1 cellular context compared by ENCODE assay signal in genomic region chr13:30845297-30846214, GRCh38.
TF ChIP-seq lines count a peak whose summit lies in the region.

No MANE protein-coding gene starts in this region.

TF ChIP-seq in HepG2, 621 proteins besides CTCF, POLR2A, EP300 and RAD21 (continued from another document and continues in another):
- TF ChIP-seq TRAFD1 (CRISPR knock-in tag; IDR thresholded peaks at IDR 0.05; ENCODE audit: borderline replicate concordance) = peak; percentile 29; the same call in 1 of the 2 replicates
- TF ChIP-seq NFIB (CRISPR knock-in tag; IDR thresholded peaks at IDR 0.05; ENCODE audit: borderline replicate concordance) = no peak
- TF ChIP-seq SAP130 (CRISPR knock-in tag; IDR thresholded peaks at IDR 0.05; ENCODE audit: low read depth) = peak; percentile 72
- TF ChIP-seq HES4 (CRISPR knock-in tag; IDR thresholded peaks at IDR 0.05; ENCODE audit: borderline replicate concordance) = no peak
- TF ChIP-seq, protein P1, sequence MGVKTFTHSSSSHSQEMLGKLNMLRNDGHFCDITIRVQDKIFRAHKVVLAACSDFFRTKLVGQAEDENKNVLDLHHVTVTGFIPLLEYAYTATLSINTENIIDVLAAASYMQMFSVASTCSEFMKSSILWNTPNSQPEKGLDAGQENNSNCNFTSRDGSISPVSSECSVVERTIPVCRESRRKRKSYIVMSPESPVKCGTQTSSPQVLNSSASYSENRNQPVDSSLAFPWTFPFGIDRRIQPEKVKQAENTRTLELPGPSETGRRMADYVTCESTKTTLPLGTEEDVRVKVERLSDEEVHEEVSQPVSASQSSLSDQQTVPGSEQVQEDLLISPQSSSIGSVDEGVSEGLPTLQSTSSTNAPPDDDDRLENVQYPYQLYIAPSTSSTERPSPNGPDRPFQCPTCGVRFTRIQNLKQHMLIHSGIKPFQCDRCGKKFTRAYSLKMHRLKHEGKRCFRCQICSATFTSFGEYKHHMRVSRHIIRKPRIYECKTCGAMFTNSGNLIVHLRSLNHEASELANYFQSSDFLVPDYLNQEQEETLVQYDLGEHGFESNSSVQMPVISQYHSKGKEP (CRISPR knock-in tag; IDR thresholded peaks at IDR 0.05) = no peak
- TF ChIP-seq, protein P2, sequence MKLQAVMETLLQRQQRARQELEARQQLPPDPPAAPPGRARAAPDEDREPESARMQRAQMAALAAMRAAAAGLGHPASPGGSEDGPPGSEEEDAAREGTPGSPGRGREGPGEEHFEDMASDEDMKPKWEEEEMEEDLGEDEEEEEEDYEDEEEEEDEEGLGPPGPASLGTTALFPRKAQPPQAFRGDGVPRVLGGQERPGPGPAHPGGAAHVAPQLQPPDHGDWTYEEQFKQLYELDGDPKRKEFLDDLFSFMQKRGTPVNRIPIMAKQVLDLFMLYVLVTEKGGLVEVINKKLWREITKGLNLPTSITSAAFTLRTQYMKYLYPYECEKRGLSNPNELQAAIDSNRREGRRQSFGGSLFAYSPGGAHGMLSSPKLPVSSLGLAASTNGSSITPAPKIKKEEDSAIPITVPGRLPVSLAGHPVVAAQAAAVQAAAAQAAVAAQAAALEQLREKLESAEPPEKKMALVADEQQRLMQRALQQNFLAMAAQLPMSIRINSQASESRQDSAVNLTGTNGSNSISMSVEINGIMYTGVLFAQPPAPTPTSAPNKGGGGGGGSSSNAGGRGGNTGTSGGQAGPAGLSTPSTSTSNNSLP (IDR thresholded peaks at IDR 0.05; ENCODE audit: low read depth, low read length) = no peak
- TF ChIP-seq HDAC2 (CRISPR knock-in tag; IDR thresholded peaks at IDR 0.05) = 0 out of 2 replicates have a peak, but pooled peaks have one; percentile 37
- 0 out of 2 replicates have a peak, but pooled peaks have one; percentile 43 for TF ChIP-seq ZFP91 (CRISPR knock-in tag; IDR thresholded peaks at IDR 0.05; ENCODE audit: borderline replicate concordance)
- 0 out of 2 replicates have a peak, but pooled peaks have one; percentile 54 for TF ChIP-seq ZNF713 (CRISPR knock-in tag; IDR thresholded peaks at IDR 0.05)
- peak; percentile 48; the same call in 1 of the 2 replicates for TF ChIP-seq ZMYM2 (CRISPR knock-in tag; IDR thresholded peaks at IDR 0.05)
- TF ChIP-seq MTA1 (CRISPR knock-in tag; IDR thresholded peaks at IDR 0.05; ENCODE audit: borderline replicate concordance) = no peak
- TF ChIP-seq ZFP1 (CRISPR knock-in tag; IDR thresholded peaks at IDR 0.05) = 0 out of 2 replicates have a peak, but pooled peaks have one; percentile 4
- TF ChIP-seq ERF (CRISPR knock-in tag; IDR thresholded peaks at IDR 0.05) = peak; percentile 84; the same call in 1 of the 2 replicates
- no peak for TF ChIP-seq REL (CRISPR knock-in tag; conservative IDR thresholded peaks at IDR 0.05)
- no peak for TF ChIP-seq ZKSCAN5 (CRISPR knock-in tag; IDR thresholded peaks at IDR 0.05)
- no peak for TF ChIP-seq ZBTB42 (CRISPR knock-in tag; IDR thresholded peaks at IDR 0.05)
- TF ChIP-seq ZNF639 (CRISPR knock-in tag; conservative IDR thresholded peaks at IDR 0.05) = no peak
- no peak for TF ChIP-seq MBD4 (IDR thresholded peaks at IDR 0.05; ENCODE audit: borderline replicate concordance, low read length)
- TF ChIP-seq ZNF564 (CRISPR knock-in tag; IDR thresholded peaks at IDR 0.05) = no peak
- no peak for TF ChIP-seq SIN3B (IDR thresholded peaks at IDR 0.05; ENCODE audit: low read length)
- no peak for TF ChIP-seq ZNF275 (CRISPR knock-in tag; IDR thresholded peaks at IDR 0.05; ENCODE audit: borderline replicate concordance)
- no peak for TF ChIP-seq NFE2L1 (CRISPR knock-in tag; IDR thresholded peaks at IDR 0.05; ENCODE audit: borderline replicate concordance)
- no peak for TF ChIP-seq MLXIP (CRISPR knock-in tag; IDR thresholded peaks at IDR 0.05; ENCODE audit: borderline replicate concordance)
- TF ChIP-seq ZNF20 (CRISPR knock-in tag; IDR thresholded peaks at IDR 0.05) = no peak
- TF ChIP-seq CREB1 (IDR thresholded peaks at IDR 0.05) = no peak
- TF ChIP-seq CREB1 (CRISPR knock-in tag; IDR thresholded peaks at IDR 0.05) = no peak
- no peak for TF ChIP-seq PCBP2 (optimal IDR thresholded peaks at IDR 0.05; ENCODE audit: low read depth, low read length, poor library complexity, severe bottlenecking)
- TF ChIP-seq REST (IDR thresholded peaks at IDR 0.05; ENCODE audit: borderline replicate concordance in 1 of 2, low read depth in 1 of 2, low read length in 2 of 2) = no peak
- TF ChIP-seq, protein P3, sequence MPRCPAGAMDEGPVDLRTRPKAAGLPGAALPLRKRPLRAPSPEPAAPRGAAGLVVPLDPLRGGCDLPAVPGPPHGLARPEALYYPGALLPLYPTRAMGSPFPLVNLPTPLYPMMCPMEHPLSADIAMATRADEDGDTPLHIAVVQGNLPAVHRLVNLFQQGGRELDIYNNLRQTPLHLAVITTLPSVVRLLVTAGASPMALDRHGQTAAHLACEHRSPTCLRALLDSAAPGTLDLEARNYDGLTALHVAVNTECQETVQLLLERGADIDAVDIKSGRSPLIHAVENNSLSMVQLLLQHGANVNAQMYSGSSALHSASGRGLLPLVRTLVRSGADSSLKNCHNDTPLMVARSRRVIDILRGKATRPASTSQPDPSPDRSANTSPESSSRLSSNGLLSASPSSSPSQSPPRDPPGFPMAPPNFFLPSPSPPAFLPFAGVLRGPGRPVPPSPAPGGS (CRISPR knock-in tag; IDR thresholded peaks at IDR 0.05) = peak; percentile 100
- peak; percentile 69 for TF ChIP-seq HDAC1 (CRISPR knock-in tag; IDR thresholded peaks at IDR 0.05)
- peak; percentile 68 for TF ChIP-seq ZMYM3 (CRISPR knock-in tag; IDR thresholded peaks at IDR 0.05)
- no peak for TF ChIP-seq ZNF781 (CRISPR knock-in tag; IDR thresholded peaks at IDR 0.05; ENCODE audit: borderline replicate concordance, not compliant biosample characterization)
- TF ChIP-seq, protein P4, sequence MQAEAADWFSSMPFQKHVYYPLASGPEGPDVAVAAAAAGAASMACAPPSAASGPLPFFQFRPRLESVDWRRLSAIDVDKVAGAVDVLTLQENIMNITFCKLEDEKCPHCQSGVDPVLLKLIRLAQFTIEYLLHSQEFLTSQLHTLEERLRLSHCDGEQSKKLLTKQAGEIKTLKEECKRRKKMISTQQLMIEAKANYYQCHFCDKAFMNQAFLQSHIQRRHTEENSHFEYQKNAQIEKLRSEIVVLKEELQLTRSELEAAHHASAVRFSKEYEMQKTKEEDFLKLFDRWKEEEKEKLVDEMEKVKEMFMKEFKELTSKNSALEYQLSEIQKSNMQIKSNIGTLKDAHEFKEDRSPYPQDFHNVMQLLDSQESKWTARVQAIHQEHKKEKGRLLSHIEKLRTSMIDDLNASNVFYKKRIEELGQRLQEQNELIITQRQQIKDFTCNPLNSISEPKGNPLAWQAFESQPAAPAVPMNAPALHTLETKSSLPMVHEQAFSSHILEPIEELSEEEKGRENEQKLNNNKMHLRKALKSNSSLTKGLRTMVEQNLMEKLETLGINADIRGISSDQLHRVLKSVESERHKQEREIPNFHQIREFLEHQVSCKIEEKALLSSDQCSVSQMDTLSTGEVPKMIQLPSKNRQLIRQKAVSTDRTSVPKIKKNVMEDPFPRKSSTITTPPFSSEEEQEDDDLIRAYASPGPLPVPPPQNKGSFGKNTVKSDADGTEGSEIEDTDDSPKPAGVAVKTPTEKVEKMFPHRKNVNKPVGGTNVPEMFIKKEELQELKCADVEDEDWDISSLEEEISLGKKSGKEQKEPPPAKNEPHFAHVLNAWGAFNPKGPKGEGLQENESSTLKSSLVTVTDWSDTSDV (CRISPR knock-in tag; IDR thresholded peaks at IDR 0.05) = no peak
- peak; percentile 85; the same call in 1 of the 2 replicates for TF ChIP-seq NAIF1 (CRISPR knock-in tag; IDR thresholded peaks at IDR 0.05; ENCODE audit: borderline replicate concordance)
- no peak for TF ChIP-seq HOXA9 (CRISPR knock-in tag; IDR thresholded peaks at IDR 0.05; ENCODE audit: borderline replicate concordance)
- TF ChIP-seq RFX3 (CRISPR knock-in tag; IDR thresholded peaks at IDR 0.05) = no peak
- peak; percentile 98 for TF ChIP-seq ARNTL (CRISPR knock-in tag; IDR thresholded peaks at IDR 0.05)
- TF ChIP-seq ZNF670 (CRISPR knock-in tag; IDR thresholded peaks at IDR 0.05; ENCODE audit: borderline replicate concordance) = no peak
- TF ChIP-seq AHR (CRISPR knock-in tag; IDR thresholded peaks at IDR 0.05) = no peak
- no peak for TF ChIP-seq ZNF326 (CRISPR knock-in tag; IDR thresholded peaks at IDR 0.05; ENCODE audit: borderline replicate concordance)
- no peak; the same call in none of the 2 replicates for TF ChIP-seq FOSL2 (CRISPR knock-in tag; IDR thresholded peaks at IDR 0.05)
- no peak for TF ChIP-seq ATF1 (CRISPR knock-in tag; IDR thresholded peaks at IDR 0.05)
